30 cellular contexts compared by ENCODE assay signal in genomic region chr5:42924226-42924625, GRCh38.
"Had no signal": no experiment of that assay in that cellular context is flagged by ENCODE, and none has a peak within 500 bp of the region (broad histone marks: within the 10 kb centered on the region; RNA-seq: fewer than 3 reads in every experiment).

No MANE protein-coding gene starts in this region.

- H3K36me3 ChIP-seq: adrenal gland, esophagus squamous epithelium, gastroesophageal sphincter had no signal

- FAIRE-seq: colon, endometrium, endothelial cell of umbilical vein had no signal

- H3K4me3 Mint-ChIP-seq: activated CD4-positive, alpha-beta T cell treated with anti-CD3 and anti-CD28 coated beads for 36 hours; activated CD8-positive, alpha-beta T cell treated with anti-CD3 and anti-CD28 coated beads for 36 hours; activated naive CD4-positive, alpha-beta T cell treated with anti-CD3 and anti-CD28 coated beads, Interleukin-2, amount 50 U/mL, for 24 hours; activated naive CD8-positive, alpha-beta T cell treated with anti-CD3 and anti-CD28 coated beads for 36 hours; activated naive CD8-positive, alpha-beta T cell treated with anti-CD3 and anti-CD28 coated beads, Interleukin-2, amount 50 U/mL, for 24 hours; activated T-cell treated with anti-CD3 and anti-CD28 coated beads, Interleukin-2, amount 50 U/mL, for 4 hours; activated T-helper 17 cell treated with anti-CD3 and anti-CD28 coated beads, Interleukin-2, amount 50 U/mL, for 72 hours had no signal

- H3K4me1 ChIP-seq: adrenal gland, body of pancreas, esophagus squamous epithelium, gastroesophageal sphincter had no signal

- H3K9me3 Mint-ChIP-seq: activated CD8-positive, alpha-beta T cell treated with anti-CD3 and anti-CD28 coated beads for 36 hours; activated naive CD4-positive, alpha-beta T cell treated with anti-CD3 and anti-CD28 coated beads, Interleukin-2, amount 50 U/mL, for 24 hours; activated naive CD8-positive, alpha-beta T cell treated with anti-CD3 and anti-CD28 coated beads for 36 hours; activated naive CD8-positive, alpha-beta T cell treated with anti-CD3 and anti-CD28 coated beads, Interleukin-2, amount 50 U/mL, for 24 hours; activated T-cell treated with anti-CD3 and anti-CD28 coated beads, Interleukin-2, amount 50 U/mL, for 4 hours; activated T-helper 17 cell treated with anti-CD3 and anti-CD28 coated beads, Interleukin-2, amount 50 U/mL, for 72 hours had no signal

- DNase-seq: activated CD4-positive, alpha-beta T cell treated with anti-CD3 and anti-CD28 coated beads for 36 hours; activated CD4-positive, alpha-beta T cell treated with anti-CD3 and anti-CD28 coated beads, Interleukin-2, amount 50 U/mL, for 1 hour; activated CD4-positive, alpha-beta T cell treated with anti-CD3 and anti-CD28 coated beads, Interleukin-2, amount 50 U/mL, for 48 hours; activated CD4-positive, CD25-positive, alpha-beta regulatory T cell; activated CD4-positive, CD25-positive, alpha-beta regulatory T cell treated with anti-CD3 and anti-CD28 coated beads, Interleukin-2, amount 50 U/mL, for 72 hours; activated CD8-positive, alpha-beta memory T cell treated with anti-CD3 and anti-CD28 coated beads for 24 hours; activated CD8-positive, alpha-beta T cell treated with anti-CD3 and anti-CD28 coated beads for 36 hours; activated effector memory CD4-positive, alpha-beta T cell treated with Interleukin-2 at 50 U/mL for 16 hours; activated gamma-delta T cell treated with Interleukin-2 at 50 U/mL for 16 hours; activated naive CD4-positive, alpha-beta T cell treated with Interleukin-2 at 50 U/mL for 16 hours; activated naive CD8-positive, alpha-beta T cell treated with anti-CD3 and anti-CD28 coated beads for 36 hours; activated naive CD8-positive, alpha-beta T cell treated with anti-CD3 and anti-CD28 coated beads, Interleukin-2, amount 50 U/mL, for 24 hours; activated T-cell treated with anti-CD3 and anti-CD28 coated beads, Interleukin-2, amount 50 U/mL, for 4 hours; adrenal gland; amygdala; body of pancreas; caudate nucleus; cortex of kidney; effector CD8-positive, alpha-beta T cell; esophagus squamous epithelium; foreskin melanocyte; T-helper 1 cell; T-helper 2 cell had no signal

- H3K27me3 ChIP-seq: adrenal gland, body of pancreas had no signal

- H3K27me3 Mint-ChIP-seq: activated CD4-positive, alpha-beta T cell treated with anti-CD3 and anti-CD28 coated beads for 36 hours; activated CD8-positive, alpha-beta T cell treated with anti-CD3 and anti-CD28 coated beads for 36 hours; activated naive CD4-positive, alpha-beta T cell treated with anti-CD3 and anti-CD28 coated beads, Interleukin-2, amount 50 U/mL, for 24 hours; activated naive CD8-positive, alpha-beta T cell treated with anti-CD3 and anti-CD28 coated beads for 36 hours; activated naive CD8-positive, alpha-beta T cell treated with anti-CD3 and anti-CD28 coated beads, Interleukin-2, amount 50 U/mL, for 24 hours; activated T-helper 17 cell treated with anti-CD3 and anti-CD28 coated beads, Interleukin-2, amount 50 U/mL, for 72 hours had no signal

- ATAC-seq: activated CD4-positive, alpha-beta T cell treated with anti-CD3 and anti-CD28 coated beads for 36 hours; activated CD8-positive, alpha-beta T cell treated with anti-CD3 and anti-CD28 coated beads for 36 hours; activated naive CD8-positive, alpha-beta T cell treated with anti-CD3 and anti-CD28 coated beads, Interleukin-2, amount 50 U/mL, for 24 hours; activated T-cell treated with anti-CD3 and anti-CD28 coated beads, Interleukin-2, amount 50 U/mL, for 4 hours; activated T-helper 17 cell treated with anti-CD3 and anti-CD28 coated beads, Interleukin-2, amount 50 U/mL, for 72 hours; body of pancreas; gastroesophageal sphincter had no signal

- H3K4me3 ChIP-seq: adrenal gland, body of pancreas, esophagus squamous epithelium, gastroesophageal sphincter had no signal

- H3K4me1 Mint-ChIP-seq: activated CD4-positive, alpha-beta T cell treated with anti-CD3 and anti-CD28 coated beads for 36 hours; activated naive CD4-positive, alpha-beta T cell treated with anti-CD3 and anti-CD28 coated beads, Interleukin-2, amount 50 U/mL, for 24 hours; activated naive CD8-positive, alpha-beta T cell treated with anti-CD3 and anti-CD28 coated beads for 36 hours; activated naive CD8-positive, alpha-beta T cell treated with anti-CD3 and anti-CD28 coated beads, Interleukin-2, amount 50 U/mL, for 24 hours; activated T-helper 17 cell treated with anti-CD3 and anti-CD28 coated beads, Interleukin-2, amount 50 U/mL, for 72 hours had no signal

- H3K27ac Mint-ChIP-seq: activated CD4-positive, alpha-beta T cell treated with anti-CD3 and anti-CD28 coated beads for 36 hours; activated CD8-positive, alpha-beta T cell treated with anti-CD3 and anti-CD28 coated beads for 36 hours; activated naive CD4-positive, alpha-beta T cell treated with anti-CD3 and anti-CD28 coated beads, Interleukin-2, amount 50 U/mL, for 24 hours; activated naive CD8-positive, alpha-beta T cell treated with anti-CD3 and anti-CD28 coated beads for 36 hours; activated naive CD8-positive, alpha-beta T cell treated with anti-CD3 and anti-CD28 coated beads, Interleukin-2, amount 50 U/mL, for 24 hours; activated T-helper 17 cell treated with anti-CD3 and anti-CD28 coated beads, Interleukin-2, amount 50 U/mL, for 72 hours had no signal

- H3K9me3 ChIP-seq: adrenal gland, body of pancreas, esophagus squamous epithelium, gastroesophageal sphincter had no signal

- H3K36me3 Mint-ChIP-seq: activated naive CD4-positive, alpha-beta T cell treated with anti-CD3 and anti-CD28 coated beads, Interleukin-2, amount 50 U/mL, for 24 hours; activated naive CD8-positive, alpha-beta T cell treated with anti-CD3 and anti-CD28 coated beads for 36 hours had no signal

- H3K27ac ChIP-seq: adrenal gland, body of pancreas, epithelial cell of prostate, esophagus squamous epithelium, gastroesophageal sphincter had no signal
